In the genomic region with DNA sequence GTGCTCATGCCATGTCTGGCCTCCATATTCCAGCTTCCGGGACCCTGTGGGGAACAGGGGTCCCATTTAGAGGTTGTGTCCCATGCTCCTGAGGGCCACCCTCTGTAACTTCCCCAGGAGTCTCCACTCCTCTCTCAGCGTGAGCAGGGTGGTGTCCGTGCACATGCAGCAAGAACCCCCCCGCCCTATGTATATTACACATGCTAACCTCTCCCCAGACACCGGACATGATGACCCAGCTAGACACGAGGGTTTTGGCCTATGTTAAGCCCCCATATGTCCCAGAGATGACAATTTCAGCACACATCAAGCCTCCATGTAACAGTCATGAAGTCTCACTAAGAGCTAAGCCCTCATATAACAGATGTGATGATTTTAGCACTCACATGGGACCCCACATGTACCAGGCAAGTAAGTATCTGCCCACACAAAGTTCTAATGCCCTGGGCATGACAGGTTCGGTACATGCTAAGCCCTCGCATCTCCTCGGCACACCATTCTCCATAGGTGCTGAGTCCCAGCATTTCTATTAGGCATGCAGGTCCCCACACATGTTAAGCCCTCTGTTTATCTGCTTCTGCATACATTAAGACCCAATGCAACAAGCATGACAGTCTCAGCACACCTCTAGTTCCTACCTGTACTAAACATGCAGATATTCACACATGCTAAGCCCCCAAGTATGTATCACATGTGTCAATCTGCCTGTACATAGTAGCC, we compare ENCODE assay signal across 11 cellular contexts. TPM values are rescaled to one million over a fixed set of nuclear protein-coding genes. Genes with fewer than 3 reads are reported as not detected.
DNase-seq lines count a peak whose midpoint lies in the region; ATAC-seq, FAIRE-seq and TF ChIP-seq lines count a peak whose summit lies in the region.
"Had no signal": no experiment of that assay in that cellular context is flagged by ENCODE, and none has a peak within 500 bp of the region (broad histone marks: within the 10 kb centered on the region; RNA-seq: fewer than 3 reads in every experiment).

No MANE protein-coding gene starts in this region.

- H3K9me3 ChIP-seq in CD8-positive, alpha-beta memory T cell (ENCODE audit: low read length): no peaks in the 10 kb centered on the region
- H3K9me3 ChIP-seq in endothelial cell of umbilical vein (replicated peaks; ENCODE audit: control insufficient read depth, insufficient read depth, low read length) (no peaks in the 10 kb centered on the region), sigmoid colon (no peaks in the 10 kb centered on the region)

- H3K27me3 Mint-ChIP-seq in CD8-positive, alpha-beta memory T cell: peaks cover 0 to under 1% of the 10 kb centered on the region in 2 donors

- peak overlapping the region; percentile 66 for H3K4me2 ChIP-seq in endothelial cell of umbilical vein (ENCODE audit: insufficient read depth, low read length)
- H3K4me2 ChIP-seq: neural progenitor cell had no signal

- no peak overlapping the region for H3K4me3 ChIP-seq in CD8-positive, alpha-beta memory T cell (ENCODE audit: low read length)
- H3K4me3 ChIP-seq in endothelial cell of umbilical vein (replicated peaks in 1 of 3; ENCODE audit: insufficient read depth in 1 of 3, low read depth in 1 of 3, low read length in 3 of 3) (no peak overlapping the region), sigmoid colon (no peak overlapping the region)
- H3K4me3 ChIP-seq: neural progenitor cell had no signal

- FAIRE-seq in endothelial cell of umbilical vein (lab: Jason Lieb, UNC): no peak
- no peak for FAIRE-seq in RCC 7860 (lab: Jason Lieb, UNC)

- H3K36me3 Mint-ChIP-seq in CD8-positive, alpha-beta memory T cell: peaks cover 0 to 2% (median 0%) of the 10 kb centered on the region in 3 donors

- 83 to 87% methylated on average over 9 of the region's 9 CpGs for WGBS in sigmoid colon, 2 donors

- H3K4me1 ChIP-seq in CD8-positive, alpha-beta memory T cell (ENCODE audit: insufficient read depth, low read length): peaks cover 7% of the 10 kb centered on the region
- H3K4me1 ChIP-seq in endothelial cell of umbilical vein (ENCODE audit: control insufficient read depth, extremely low read depth, insufficient read depth, low read length) (peaks cover 59% of the 10 kb centered on the region), sigmoid colon (peaks cover 0 to 89% (median 84%) of the 10 kb centered on the region in 4 donors)

- dilution Hi-C loops in endothelial cell of umbilical vein (cut with MboI; ENCODE audit: extremely low pct_ligation_motif_present, low sequenced_read_pairs): no loop called here

- TF ChIP-seq EP300 in sigmoid colon (IDR thresholded peaks at IDR 0.05): no peak

- peaks cover 8% of the 10 kb centered on the region for H3K36me3 ChIP-seq in CD8-positive, alpha-beta memory T cell (ENCODE audit: insufficient read depth, low read length)
- H3K36me3 ChIP-seq in endothelial cell of umbilical vein (ENCODE audit: control insufficient read depth in 2 of 2, extremely low read depth in 1 of 2, insufficient read depth in 2 of 2, low read length in 2 of 2) (peaks cover 9 to 17% of the 10 kb centered on the region in 2 experiments), sigmoid colon (peaks cover 0 to 23% (median 8%) of the 10 kb centered on the region in 4 donors)
- H3K36me3 ChIP-seq: neural progenitor cell had no signal

- no peak for TF ChIP-seq CTCF in RWPE1 (conservative IDR thresholded peaks at IDR 0.05; ENCODE audit: low read depth)
- TF ChIP-seq CTCF in endothelial cell of umbilical vein (IDR thresholded peaks at IDR 0.05; ENCODE audit: extremely low read depth in 1 of 2, insufficient read depth in 1 of 2, low read depth in 1 of 2, low read length in 2 of 2): no peak
- no peak for TF ChIP-seq CTCF in sigmoid colon (IDR thresholded peaks at IDR 0.05)

- intact Hi-C loops in endothelial cell of umbilical vein (cut with micrococcal nuclease) (loop anchor here (10.0 kb wide), 1 partner anchor 403 kb away; a partner anchor contains a TSS), sigmoid colon (cut with DNase I) (no loop called here)

- H4K20me1 ChIP-seq in endothelial cell of umbilical vein (replicated peaks; ENCODE audit: control insufficient read depth, extremely low read depth, insufficient read depth, low read length): no peaks in the 10 kb centered on the region

- H3K4me1 Mint-ChIP-seq in CD8-positive, alpha-beta memory T cell: peaks cover 27 to 33% (median 29%) of the 10 kb centered on the region in 3 donors

- TF ChIP-seq POLR2A in endothelial cell of umbilical vein (IDR thresholded peaks at IDR 0.05; ENCODE audit: low read depth, low read length): no peak
- no peak for TF ChIP-seq POLR2A in sigmoid colon (IDR thresholded peaks at IDR 0.05)

- H3K4me3 Mint-ChIP-seq in CD8-positive, alpha-beta memory T cell: peak overlapping the region in 4 of 7 donors; percentile 22 to 66 (median 43)
- H3K4me3 Mint-ChIP-seq: neural progenitor cell had no signal

- POLR2A ChIA-PET in CD8-positive, alpha-beta memory T cell (lab: Charles Lee): no interaction called here
- POLR2A ChIA-PET in RWPE1 (lab: Yijun Ruan, JAX; ENCODE audit: low non-redundant PET) (no interaction called here), endothelial cell of umbilical vein (lab: Charles Lee) (no interaction called here)

- peaks cover 27% of the 10 kb centered on the region for H3K79me2 ChIP-seq in endothelial cell of umbilical vein (ENCODE audit: control insufficient read depth, insufficient read depth, low read length)

- CTCF ChIA-PET in CD8-positive, alpha-beta memory T cell (lab: Charles Lee): no interaction called here
- CTCF ChIA-PET in RWPE1 (lab: Yijun Ruan, JAX) (no interaction called here), endothelial cell of umbilical vein (lab: Charles Lee) (interaction anchor here (1.1 kb wide), 1 partner anchor 16 kb away, joined by 3 read pairs; no protein-coding TSS in a partner anchor)

- no peak overlapping the region for H2AFZ ChIP-seq in endothelial cell of umbilical vein (ENCODE audit: low read depth, low read length)
- H2AFZ ChIP-seq: neural progenitor cell had no signal

- no peak for ATAC-seq in GM21390 (IDR thresholded peaks at IDR 0.05; ENCODE audit: unreplicated experiment)

- H3K9me1 ChIP-seq in endothelial cell of umbilical vein (replicated peaks; ENCODE audit: control insufficient read depth, extremely low read depth, insufficient read depth, low read length): no peaks in the 10 kb centered on the region

- H3K9me3 Mint-ChIP-seq in CD8-positive, alpha-beta memory T cell: no peaks in the 10 kb centered on the region
- H3K9me3 Mint-ChIP-seq: neural progenitor cell had no signal

- H3K27ac ChIP-seq in CD8-positive, alpha-beta memory T cell (ENCODE audit: low read depth, low read length): peak overlapping the region; percentile 84
- peak overlapping the region; percentile 94 for H3K27ac ChIP-seq in RWPE1
- peak overlapping the region; percentile 99 for H3K27ac ChIP-seq in endothelial cell of umbilical vein (ENCODE audit: insufficient read depth, low read depth, low read length)
- H3K27ac ChIP-seq in sigmoid colon: peak overlapping the region; percentile 88 to 97 (median 95)
- H3K27ac ChIP-seq: neural progenitor cell, VCaP had no signal

- no peaks in the 10 kb centered on the region for H3K27me3 ChIP-seq in CD8-positive, alpha-beta memory T cell (ENCODE audit: insufficient read depth, low read length, poor library complexity, severe bottlenecking)
- H3K27me3 ChIP-seq in endothelial cell of umbilical vein (ENCODE audit: control insufficient read depth in 2 of 2, insufficient read depth in 2 of 2, low read length in 2 of 2) (no peaks in the 10 kb centered on the region), sigmoid colon (no peaks in the 10 kb centered on the region)
- H3K27me3 ChIP-seq: neural progenitor cell had no signal

- H3K9ac ChIP-seq in endothelial cell of umbilical vein (replicated peaks; ENCODE audit: extremely low read depth, insufficient read depth, low read length): peak overlapping the region; percentile 95
- H3K9ac ChIP-seq: neural progenitor cell had no signal

- no TSS peak for BruUV-seq in endothelial cell of umbilical vein (replicated peaks; lab: Mats Ljungman, UMichigan)

- H3K27ac Mint-ChIP-seq in CD8-positive, alpha-beta memory T cell: peak overlapping the region in 6 of 8 donors; percentile 14 to 94 (median 62)
- H3K27ac Mint-ChIP-seq: neural progenitor cell had no signal

- DNase-seq in CD8-positive, alpha-beta memory T cell: no peak
- DNase-seq in RWPE1 (ENCODE audit: low spot score) (no peak), endothelial cell of umbilical vein (ENCODE audit: low read depth, low spot score) (no peak), sigmoid colon (no peak), NCI-H2227 treated with DMSO at 0.1 percent for 48 hours (lab: John Stamatoyannopoulos, UW) (no peak), RCC 7860 (ENCODE audit: low spot score) (no peak), NCI-H774 (lab: John Stamatoyannopoulos, UW) (no peak)
- DNase-seq: MV-4-11 had no signal

RNA-seq across cellular contexts. Expression of a gene that starts 7.1 kb away (rescaled TPM):
- total RNA-seq in CD8-positive, alpha-beta memory T cell: 10 to 100 TPM; 15.4 to 17.5 TPM
- 19.7 TPM for polyA plus RNA-seq in CD8-positive, alpha-beta memory T cell
- total RNA-seq in endothelial cell of umbilical vein (58.7 and 63.8 TPM in 2 replicates), sigmoid colon (10 to 100 TPM; 38.9 to 76.4 (median 46.6) TPM)
- polyA plus RNA-seq in endothelial cell of umbilical vein (21.3 and 26.1 TPM in 2 replicates), sigmoid colon (10 to 100 TPM in 1 of 3 donors, 1 to 10 TPM in 2; 2.5 to 13.4 (median 9.0) TPM)
- polyA plus RNA-seq in endothelial cell of umbilical vein (2011; cell fraction: cytosol; rRNA removed): 23.4 and 25.6 TPM in 2 replicates
- 52.4 and 54.1 TPM in 2 replicates for polyA plus RNA-seq in endothelial cell of umbilical vein (2011; cell fraction: nucleus; rRNA removed)
- polyA plus RNA-seq in endothelial cell of umbilical vein (2012): 28.2 and 31.4 TPM in 2 replicates
- 41.8 and 59.1 TPM in 2 replicates for polyA minus RNA-seq in endothelial cell of umbilical vein
- polyA minus RNA-seq in endothelial cell of umbilical vein (2011; cell fraction: cytosol; rRNA and poly(A)+ RNA removed): 11.6 TPM
- polyA minus RNA-seq in endothelial cell of umbilical vein (2011; cell fraction: nucleus; rRNA and poly(A)+ RNA removed): 57.2 and 60.0 TPM in 2 replicates

RNA-seq across cellular contexts. Expression of a gene that starts 8.4 kb away (rescaled TPM):
- 100 to 1,000 TPM; 116 to 129 TPM for total RNA-seq in CD8-positive, alpha-beta memory T cell
- polyA plus RNA-seq in CD8-positive, alpha-beta memory T cell: 94.6 TPM
- total RNA-seq in endothelial cell of umbilical vein (97.3 and 107 TPM in 2 replicates), sigmoid colon (10 to 100 TPM; 41.4 to 50.1 (median 44.7) TPM)
- polyA plus RNA-seq in endothelial cell of umbilical vein (20.5 and 26.1 TPM in 2 replicates), sigmoid colon (10 to 100 TPM; 15.0 to 30.4 (median 20.6) TPM)
- polyA plus RNA-seq in endothelial cell of umbilical vein (2011; cell fraction: cytosol; rRNA removed): 39.8 and 40.9 TPM in 2 replicates
- 86.3 and 96.9 TPM in 2 replicates for polyA plus RNA-seq in endothelial cell of umbilical vein (2011; cell fraction: nucleus; rRNA removed)
- 62.2 and 91.2 TPM in 2 replicates for polyA plus RNA-seq in endothelial cell of umbilical vein (2012)
- polyA minus RNA-seq in endothelial cell of umbilical vein: 32.0 and 32.2 TPM in 2 replicates
- 55.5 TPM for polyA minus RNA-seq in endothelial cell of umbilical vein (2011; cell fraction: cytosol; rRNA and poly(A)+ RNA removed)
- polyA minus RNA-seq in endothelial cell of umbilical vein (2011; cell fraction: nucleus; rRNA and poly(A)+ RNA removed): 36.3 and 50.2 TPM in 2 replicates

RNA-seq across cellular contexts. Expression of a gene that starts 14.3 kb away (rescaled TPM):
- total RNA-seq in CD8-positive, alpha-beta memory T cell: 10 to 100 TPM; 73.5 to 73.6 TPM
- polyA plus RNA-seq in CD8-positive, alpha-beta memory T cell: 22.4 TPM
- total RNA-seq in endothelial cell of umbilical vein (54.1 and 60.1 TPM in 2 replicates), sigmoid colon (10 to 100 TPM; 54.8 to 76.5 (median 66.9) TPM)
- polyA plus RNA-seq in endothelial cell of umbilical vein (13.8 and 20.1 TPM in 2 replicates), sigmoid colon (10 to 100 TPM; 14.4 to 28.5 (median 15.0) TPM)
- polyA plus RNA-seq in endothelial cell of umbilical vein (2011; cell fraction: cytosol; rRNA removed): 28.5 and 34.9 TPM in 2 replicates
- 22.2 and 28.2 TPM in 2 replicates for polyA plus RNA-seq in endothelial cell of umbilical vein (2011; cell fraction: nucleus; rRNA removed)
- 42.6 and 48.1 TPM in 2 replicates for polyA plus RNA-seq in endothelial cell of umbilical vein (2012)
- polyA minus RNA-seq in endothelial cell of umbilical vein: 12.6 and 13.9 TPM in 2 replicates
- polyA minus RNA-seq in endothelial cell of umbilical vein (2011; cell fraction: cytosol; rRNA and poly(A)+ RNA removed): 14.2 TPM
- 24.0 and 34.8 TPM in 2 replicates for polyA minus RNA-seq in endothelial cell of umbilical vein (2011; cell fraction: nucleus; rRNA and poly(A)+ RNA removed)

RNA-seq across cellular contexts. Expression of a gene that starts 48.3 kb away (rescaled TPM):
- total RNA-seq in CD8-positive, alpha-beta memory T cell: under 1 TPM; 0.44 to 0.57 TPM
- polyA plus RNA-seq in CD8-positive, alpha-beta memory T cell: 0.09 TPM
- total RNA-seq in endothelial cell of umbilical vein (not detected in 2 replicates), sigmoid colon (not detected)
- polyA plus RNA-seq in endothelial cell of umbilical vein (not detected in 2 replicates), sigmoid colon (under 1 TPM in 1 of 3 donors, not detected in 2; 0.09 TPM)
- not detected in 2 replicates for polyA plus RNA-seq in endothelial cell of umbilical vein (2011; cell fraction: cytosol; rRNA removed)
- not detected in 2 replicates for polyA plus RNA-seq in endothelial cell of umbilical vein (2011; cell fraction: nucleus; rRNA removed)
- not detected in 2 replicates for polyA plus RNA-seq in endothelial cell of umbilical vein (2012)
- not detected in 2 replicates for polyA minus RNA-seq in endothelial cell of umbilical vein
- not detected for polyA minus RNA-seq in endothelial cell of umbilical vein (2011; cell fraction: cytosol; rRNA and poly(A)+ RNA removed)
- polyA minus RNA-seq in endothelial cell of umbilical vein (2011; cell fraction: nucleus; rRNA and poly(A)+ RNA removed): not detected in 2 replicates

RNA-seq across cellular contexts. Expression of a gene that starts 51.4 kb away (rescaled TPM):
- 10 to 100 TPM; 24.1 to 25.1 TPM for total RNA-seq in CD8-positive, alpha-beta memory T cell
- polyA plus RNA-seq in CD8-positive, alpha-beta memory T cell: 22.9 TPM
- total RNA-seq in endothelial cell of umbilical vein (13.5 and 14.7 TPM in 2 replicates), sigmoid colon (10 to 100 TPM; 29.0 to 34.1 (median 31.7) TPM)
- polyA plus RNA-seq in endothelial cell of umbilical vein (7.4 and 10.5 TPM in 2 replicates), sigmoid colon (10 to 100 TPM in 1 of 3 donors, 1 to 10 TPM in 2; 5.1 to 18.3 (median 5.4) TPM)
- 7.5 and 7.8 TPM in 2 replicates for polyA plus RNA-seq in endothelial cell of umbilical vein (2011; cell fraction: cytosol; rRNA removed)
- polyA plus RNA-seq in endothelial cell of umbilical vein (2011; cell fraction: nucleus; rRNA removed): 20.0 and 20.3 TPM in 2 replicates
- 5.9 and 6.4 TPM in 2 replicates for polyA plus RNA-seq in endothelial cell of umbilical vein (2012)
- polyA minus RNA-seq in endothelial cell of umbilical vein: 16.1 and 17.2 TPM in 2 replicates
- polyA minus RNA-seq in endothelial cell of umbilical vein (2011; cell fraction: cytosol; rRNA and poly(A)+ RNA removed): 18.5 TPM
- 21.0 and 24.3 TPM in 2 replicates for polyA minus RNA-seq in endothelial cell of umbilical vein (2011; cell fraction: nucleus; rRNA and poly(A)+ RNA removed)
